1 cellular context compared by ENCODE assay signal in the genomic region with DNA sequence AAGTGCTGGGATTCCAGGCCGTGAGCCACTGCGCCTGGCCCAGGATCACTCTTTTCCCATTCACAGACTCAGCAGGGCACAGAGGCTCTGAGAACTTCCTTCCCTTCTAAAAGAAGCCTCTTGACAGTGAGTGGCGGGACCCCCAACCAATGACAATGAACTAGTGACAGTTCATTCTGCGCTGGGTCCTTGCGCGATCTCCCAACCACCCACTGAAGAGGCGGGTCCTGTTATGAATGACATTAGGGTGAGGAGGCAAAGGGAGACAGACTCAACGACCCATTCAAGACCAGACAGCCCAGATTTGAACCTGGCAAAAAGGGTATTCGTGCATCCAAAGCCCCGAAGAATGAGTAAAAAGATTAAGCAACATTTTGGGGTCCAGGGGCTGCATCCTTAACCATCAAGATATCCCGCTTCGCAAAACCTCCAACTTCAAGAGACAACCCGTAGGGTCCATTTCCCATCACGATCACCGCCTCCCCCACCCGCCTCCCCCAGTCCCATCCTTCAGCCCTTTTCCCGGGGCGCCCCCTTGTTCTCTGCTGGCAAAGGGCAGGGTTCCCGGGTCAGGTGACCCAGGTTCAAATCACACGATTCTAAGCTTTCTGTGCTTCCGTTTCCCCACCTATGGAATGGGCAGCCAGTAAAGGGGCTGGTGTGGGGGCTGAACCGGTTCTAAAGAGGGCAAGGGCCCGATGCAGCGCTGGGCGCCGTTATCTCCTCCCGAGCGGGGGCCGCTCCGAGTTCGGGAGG.
TF ChIP-seq lines count a peak whose summit lies in the region.

No MANE protein-coding gene starts in this region.

TF ChIP-seq in GM12878, 131 proteins besides CTCF, POLR2A, EP300 and RAD21 (continued from another document and continues in another):
- TF ChIP-seq, protein P1, sequence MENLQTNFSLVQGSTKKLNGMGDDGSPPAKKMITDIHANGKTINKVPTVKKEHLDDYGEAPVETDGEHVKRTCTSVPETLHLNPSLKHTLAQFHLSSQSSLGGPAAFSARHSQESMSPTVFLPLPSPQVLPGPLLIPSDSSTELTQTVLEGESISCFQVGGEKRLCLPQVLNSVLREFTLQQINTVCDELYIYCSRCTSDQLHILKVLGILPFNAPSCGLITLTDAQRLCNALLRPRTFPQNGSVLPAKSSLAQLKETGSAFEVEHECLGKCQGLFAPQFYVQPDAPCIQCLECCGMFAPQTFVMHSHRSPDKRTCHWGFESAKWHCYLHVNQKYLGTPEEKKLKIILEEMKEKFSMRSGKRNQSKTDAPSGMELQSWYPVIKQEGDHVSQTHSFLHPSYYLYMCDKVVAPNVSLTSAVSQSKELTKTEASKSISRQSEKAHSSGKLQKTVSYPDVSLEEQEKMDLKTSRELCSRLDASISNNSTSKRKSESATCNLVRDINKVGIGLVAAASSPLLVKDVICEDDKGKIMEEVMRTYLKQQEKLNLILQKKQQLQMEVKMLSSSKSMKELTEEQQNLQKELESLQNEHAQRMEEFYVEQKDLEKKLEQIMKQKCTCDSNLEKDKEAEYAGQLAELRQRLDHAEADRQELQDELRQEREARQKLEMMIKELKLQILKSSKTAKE (IDR thresholded peaks at IDR 0.05; ENCODE audit: low read depth, poor library complexity, severe bottlenecking): peak; percentile 24
- TF ChIP-seq CHD4 (IDR thresholded peaks at IDR 0.05) (no peak), BMI1 (IDR thresholded peaks at IDR 0.05; ENCODE audit: borderline replicate concordance) (no peak), MTA2 (IDR thresholded peaks at IDR 0.05; ENCODE audit: low read depth) (no peak), KDM1A (IDR thresholded peaks at IDR 0.05; ENCODE audit: borderline replicate concordance) (no peak), ZNF274 (IDR thresholded peaks at IDR 0.05; ENCODE audit: insufficient read depth, insufficient read length) (no peak), RUNX3 (IDR thresholded peaks at IDR 0.05; ENCODE audit: low read length) (no peak), BACH1 (IDR thresholded peaks at IDR 0.05; ENCODE audit: borderline replicate concordance) (no peak), ZNF207 (IDR thresholded peaks at IDR 0.05; ENCODE audit: borderline replicate concordance) (no peak), YBX1 (IDR thresholded peaks at IDR 0.05) (no peak), CBX5 (IDR thresholded peaks at IDR 0.05; ENCODE audit: low read depth) (no peak), MYC (IDR thresholded peaks at IDR 0.05; ENCODE audit: insufficient read depth, insufficient read length, insufficient replicate concordance, low read length, severe bottlenecking) (no peak), RB1 (IDR thresholded peaks at IDR 0.05; ENCODE audit: borderline replicate concordance) (no peak), FOXM1 (IDR thresholded peaks at IDR 0.05; ENCODE audit: low read depth, low read length) (no peak), TARDBP (IDR thresholded peaks at IDR 0.05; ENCODE audit: borderline replicate concordance) (no peak), PML (IDR thresholded peaks at IDR 0.05; ENCODE audit: low read length) (no peak), RFX5 (IDR thresholded peaks at IDR 0.05; ENCODE audit: low read depth, low read length) (no peak), BCL11A (IDR thresholded peaks at IDR 0.05; ENCODE audit: low read depth, low read length) (no peak), ZNF622 (IDR thresholded peaks at IDR 0.05) (no peak), ATF7 (IDR thresholded peaks at IDR 0.05; ENCODE audit: low read depth) (no peak), MYB (IDR thresholded peaks at IDR 0.05; ENCODE audit: borderline replicate concordance, low read depth, low read length) (no peak), SUPT20H (IDR thresholded peaks at IDR 0.05; ENCODE audit: borderline replicate concordance, control insufficient read depth, low read depth, low read length) (no peak), CBX3 (IDR thresholded peaks at IDR 0.05; ENCODE audit: borderline replicate concordance, low read depth) (no peak), NFIC (IDR thresholded peaks at IDR 0.05; ENCODE audit: low read depth, low read length) (no peak), SIN3A (IDR thresholded peaks at IDR 0.05; ENCODE audit: low read depth, low read length) (0 out of 2 replicates have a peak, but pooled peaks have one; percentile 24), ZBED1 (IDR thresholded peaks at IDR 0.05; ENCODE audit: borderline replicate concordance) (no peak), MXI1 (IDR thresholded peaks at IDR 0.05; ENCODE audit: low read depth, low read length) (0 out of 2 replicates have a peak, but pooled peaks have one; percentile 32), STAT3 (IDR thresholded peaks at IDR 0.05; ENCODE audit: low read depth, low read length) (no peak), TCF12 (IDR thresholded peaks at IDR 0.05; ENCODE audit: low read depth, low read length) (no peak), KLF5 (IDR thresholded peaks at IDR 0.05; ENCODE audit: partially characterized antibody) (no peak), MEF2B (IDR thresholded peaks at IDR 0.05; ENCODE audit: partially characterized antibody, poor library complexity, severe bottlenecking) (no peak), YY1 (IDR thresholded peaks at IDR 0.05; ENCODE audit: low read depth, low read length) (no peak), POLR2AphosphoS2 (IDR thresholded peaks at IDR 0.05; ENCODE audit: low read depth, low read length) (no peak), LARP7 (IDR thresholded peaks at IDR 0.05) (no peak), SP1 (IDR thresholded peaks at IDR 0.05; ENCODE audit: low read depth, low read length) (peak; percentile 91), SREBF2 (IDR thresholded peaks at IDR 0.05; ENCODE audit: low read length) (no peak), HCFC1 (IDR thresholded peaks at IDR 0.05; ENCODE audit: low read length) (no peak), SUZ12 (IDR thresholded peaks at IDR 0.05; ENCODE audit: unreplicated experiment) (no peak), NRF1 (conservative IDR thresholded peaks at IDR 0.05; ENCODE audit: low read depth, low read length) (peak; percentile 36; the same call in 1 of the 2 replicates), RAD51 (IDR thresholded peaks at IDR 0.05) (peak; percentile 44; the same call in 1 of the 2 replicates)
- TF ChIP-seq, protein P2, sequence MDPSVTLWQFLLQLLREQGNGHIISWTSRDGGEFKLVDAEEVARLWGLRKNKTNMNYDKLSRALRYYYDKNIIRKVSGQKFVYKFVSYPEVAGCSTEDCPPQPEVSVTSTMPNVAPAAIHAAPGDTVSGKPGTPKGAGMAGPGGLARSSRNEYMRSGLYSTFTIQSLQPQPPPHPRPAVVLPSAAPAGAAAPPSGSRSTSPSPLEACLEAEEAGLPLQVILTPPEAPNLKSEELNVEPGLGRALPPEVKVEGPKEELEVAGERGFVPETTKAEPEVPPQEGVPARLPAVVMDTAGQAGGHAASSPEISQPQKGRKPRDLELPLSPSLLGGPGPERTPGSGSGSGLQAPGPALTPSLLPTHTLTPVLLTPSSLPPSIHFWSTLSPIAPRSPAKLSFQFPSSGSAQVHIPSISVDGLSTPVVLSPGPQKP (IDR thresholded peaks at IDR 0.05; ENCODE audit: low read depth, low read length): no peak
- TF ChIP-seq, protein P3, sequence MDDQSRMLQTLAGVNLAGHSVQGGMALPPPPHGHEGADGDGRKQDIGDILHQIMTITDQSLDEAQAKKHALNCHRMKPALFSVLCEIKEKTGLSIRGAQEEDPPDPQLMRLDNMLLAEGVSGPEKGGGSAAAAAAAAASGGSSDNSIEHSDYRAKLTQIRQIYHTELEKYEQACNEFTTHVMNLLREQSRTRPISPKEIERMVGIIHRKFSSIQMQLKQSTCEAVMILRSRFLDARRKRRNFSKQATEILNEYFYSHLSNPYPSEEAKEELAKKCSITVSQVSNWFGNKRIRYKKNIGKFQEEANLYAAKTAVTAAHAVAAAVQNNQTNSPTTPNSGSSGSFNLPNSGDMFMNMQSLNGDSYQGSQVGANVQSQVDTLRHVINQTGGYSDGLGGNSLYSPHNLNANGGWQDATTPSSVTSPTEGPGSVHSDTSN (IDR thresholded peaks at IDR 0.05; ENCODE audit: insufficient replicate concordance, low read depth, low read length): peak; percentile 97
- TF ChIP-seq, protein P4, sequence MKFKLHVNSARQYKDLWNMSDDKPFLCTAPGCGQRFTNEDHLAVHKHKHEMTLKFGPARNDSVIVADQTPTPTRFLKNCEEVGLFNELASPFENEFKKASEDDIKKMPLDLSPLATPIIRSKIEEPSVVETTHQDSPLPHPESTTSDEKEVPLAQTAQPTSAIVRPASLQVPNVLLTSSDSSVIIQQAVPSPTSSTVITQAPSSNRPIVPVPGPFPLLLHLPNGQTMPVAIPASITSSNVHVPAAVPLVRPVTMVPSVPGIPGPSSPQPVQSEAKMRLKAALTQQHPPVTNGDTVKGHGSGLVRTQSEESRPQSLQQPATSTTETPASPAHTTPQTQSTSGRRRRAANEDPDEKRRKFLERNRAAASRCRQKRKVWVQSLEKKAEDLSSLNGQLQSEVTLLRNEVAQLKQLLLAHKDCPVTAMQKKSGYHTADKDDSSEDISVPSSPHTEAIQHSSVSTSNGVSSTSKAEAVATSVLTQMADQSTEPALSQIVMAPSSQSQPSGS (IDR thresholded peaks at IDR 0.05; ENCODE audit: low read length): no peak
- TF ChIP-seq, protein P5, sequence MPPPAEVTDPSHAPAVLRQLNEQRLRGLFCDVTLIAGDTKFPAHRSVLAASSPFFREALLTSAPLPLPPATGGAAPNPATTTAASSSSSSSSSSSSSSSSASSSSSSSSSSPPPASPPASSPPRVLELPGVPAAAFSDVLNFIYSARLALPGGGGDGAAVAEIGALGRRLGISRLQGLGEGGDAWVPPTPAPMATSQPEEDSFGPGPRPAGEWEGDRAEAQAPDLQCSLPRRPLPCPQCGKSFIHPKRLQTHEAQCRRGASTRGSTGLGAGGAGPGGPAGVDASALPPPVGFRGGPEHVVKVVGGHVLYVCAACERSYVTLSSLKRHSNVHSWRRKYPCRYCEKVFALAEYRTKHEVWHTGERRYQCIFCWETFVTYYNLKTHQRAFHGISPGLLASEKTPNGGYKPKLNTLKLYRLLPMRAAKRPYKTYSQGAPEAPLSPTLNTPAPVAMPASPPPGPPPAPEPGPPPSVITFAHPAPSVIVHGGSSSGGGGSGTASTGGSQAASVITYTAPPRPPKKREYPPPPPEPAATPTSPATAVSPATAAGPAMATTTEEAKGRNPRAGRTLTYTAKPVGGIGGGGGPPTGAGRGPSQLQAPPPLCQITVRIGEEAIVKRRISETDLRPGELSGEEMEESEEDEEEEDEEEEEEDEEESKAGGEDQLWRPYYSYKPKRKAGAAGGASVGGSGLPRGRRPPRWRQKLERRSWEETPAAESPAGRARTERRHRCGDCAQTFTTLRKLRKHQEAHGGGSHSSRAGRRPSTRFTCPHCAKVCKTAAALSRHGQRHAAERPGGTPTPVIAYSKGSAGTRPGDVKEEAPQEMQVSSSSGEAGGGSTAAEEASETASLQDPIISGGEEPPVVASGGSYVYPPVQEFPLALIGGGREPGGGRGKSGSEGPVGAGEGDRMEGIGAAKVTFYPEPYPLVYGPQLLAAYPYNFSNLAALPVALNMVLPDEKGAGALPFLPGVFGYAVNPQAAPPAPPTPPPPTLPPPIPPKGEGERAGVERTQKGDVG (CRISPR knock-in tag; IDR thresholded peaks at IDR 0.05): no peak
- TF ChIP-seq, protein P6, sequence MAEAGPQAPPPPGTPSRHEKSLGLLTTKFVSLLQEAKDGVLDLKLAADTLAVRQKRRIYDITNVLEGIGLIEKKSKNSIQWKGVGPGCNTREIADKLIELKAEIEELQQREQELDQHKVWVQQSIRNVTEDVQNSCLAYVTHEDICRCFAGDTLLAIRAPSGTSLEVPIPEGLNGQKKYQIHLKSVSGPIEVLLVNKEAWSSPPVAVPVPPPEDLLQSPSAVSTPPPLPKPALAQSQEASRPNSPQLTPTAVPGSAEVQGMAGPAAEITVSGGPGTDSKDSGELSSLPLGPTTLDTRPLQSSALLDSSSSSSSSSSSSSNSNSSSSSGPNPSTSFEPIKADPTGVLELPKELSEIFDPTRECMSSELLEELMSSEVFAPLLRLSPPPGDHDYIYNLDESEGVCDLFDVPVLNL (IDR thresholded peaks at IDR 0.05; ENCODE audit: low read depth, low read length): no peak
- TF ChIP-seq, protein P7, sequence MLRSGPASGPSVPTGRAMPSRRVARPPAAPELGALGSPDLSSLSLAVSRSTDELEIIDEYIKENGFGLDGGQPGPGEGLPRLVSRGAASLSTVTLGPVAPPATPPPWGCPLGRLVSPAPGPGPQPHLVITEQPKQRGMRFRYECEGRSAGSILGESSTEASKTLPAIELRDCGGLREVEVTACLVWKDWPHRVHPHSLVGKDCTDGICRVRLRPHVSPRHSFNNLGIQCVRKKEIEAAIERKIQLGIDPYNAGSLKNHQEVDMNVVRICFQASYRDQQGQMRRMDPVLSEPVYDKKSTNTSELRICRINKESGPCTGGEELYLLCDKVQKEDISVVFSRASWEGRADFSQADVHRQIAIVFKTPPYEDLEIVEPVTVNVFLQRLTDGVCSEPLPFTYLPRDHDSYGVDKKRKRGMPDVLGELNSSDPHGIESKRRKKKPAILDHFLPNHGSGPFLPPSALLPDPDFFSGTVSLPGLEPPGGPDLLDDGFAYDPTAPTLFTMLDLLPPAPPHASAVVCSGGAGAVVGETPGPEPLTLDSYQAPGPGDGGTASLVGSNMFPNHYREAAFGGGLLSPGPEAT (IDR thresholded peaks at IDR 0.05; ENCODE audit: low read depth): no peak
- TF ChIP-seq, protein P8, sequence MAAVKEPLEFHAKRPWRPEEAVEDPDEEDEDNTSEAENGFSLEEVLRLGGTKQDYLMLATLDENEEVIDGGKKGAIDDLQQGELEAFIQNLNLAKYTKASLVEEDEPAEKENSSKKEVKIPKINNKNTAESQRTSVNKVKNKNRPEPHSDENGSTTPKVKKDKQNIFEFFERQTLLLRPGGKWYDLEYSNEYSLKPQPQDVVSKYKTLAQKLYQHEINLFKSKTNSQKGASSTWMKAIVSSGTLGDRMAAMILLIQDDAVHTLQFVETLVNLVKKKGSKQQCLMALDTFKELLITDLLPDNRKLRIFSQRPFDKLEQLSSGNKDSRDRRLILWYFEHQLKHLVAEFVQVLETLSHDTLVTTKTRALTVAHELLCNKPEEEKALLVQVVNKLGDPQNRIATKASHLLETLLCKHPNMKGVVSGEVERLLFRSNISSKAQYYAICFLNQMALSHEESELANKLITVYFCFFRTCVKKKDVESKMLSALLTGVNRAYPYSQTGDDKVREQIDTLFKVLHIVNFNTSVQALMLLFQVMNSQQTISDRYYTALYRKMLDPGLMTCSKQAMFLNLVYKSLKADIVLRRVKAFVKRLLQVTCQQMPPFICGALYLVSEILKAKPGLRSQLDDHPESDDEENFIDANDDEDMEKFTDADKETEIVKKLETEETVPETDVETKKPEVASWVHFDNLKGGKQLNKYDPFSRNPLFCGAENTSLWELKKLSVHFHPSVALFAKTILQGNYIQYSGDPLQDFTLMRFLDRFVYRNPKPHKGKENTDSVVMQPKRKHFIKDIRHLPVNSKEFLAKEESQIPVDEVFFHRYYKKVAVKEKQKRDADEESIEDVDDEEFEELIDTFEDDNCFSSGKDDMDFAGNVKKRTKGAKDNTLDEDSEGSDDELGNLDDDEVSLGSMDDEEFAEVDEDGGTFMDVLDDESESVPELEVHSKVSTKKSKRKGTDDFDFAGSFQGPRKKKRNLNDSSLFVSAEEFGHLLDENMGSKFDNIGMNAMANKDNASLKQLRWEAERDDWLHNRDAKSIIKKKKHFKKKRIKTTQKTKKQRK (IDR thresholded peaks at IDR 0.05; ENCODE audit: low read depth, low read length): 0 out of 2 replicates have a peak, but pooled peaks have one; percentile 31
- TF ChIP-seq, protein P9, sequence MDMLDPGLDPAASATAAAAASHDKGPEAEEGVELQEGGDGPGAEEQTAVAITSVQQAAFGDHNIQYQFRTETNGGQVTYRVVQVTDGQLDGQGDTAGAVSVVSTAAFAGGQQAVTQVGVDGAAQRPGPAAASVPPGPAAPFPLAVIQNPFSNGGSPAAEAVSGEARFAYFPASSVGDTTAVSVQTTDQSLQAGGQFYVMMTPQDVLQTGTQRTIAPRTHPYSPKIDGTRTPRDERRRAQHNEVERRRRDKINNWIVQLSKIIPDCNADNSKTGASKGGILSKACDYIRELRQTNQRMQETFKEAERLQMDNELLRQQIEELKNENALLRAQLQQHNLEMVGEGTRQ (IDR thresholded peaks at IDR 0.05; ENCODE audit: borderline replicate concordance, low read depth, low read length): no peak
